13 cellular contexts compared by ENCODE assay signal in the genomic region with DNA sequence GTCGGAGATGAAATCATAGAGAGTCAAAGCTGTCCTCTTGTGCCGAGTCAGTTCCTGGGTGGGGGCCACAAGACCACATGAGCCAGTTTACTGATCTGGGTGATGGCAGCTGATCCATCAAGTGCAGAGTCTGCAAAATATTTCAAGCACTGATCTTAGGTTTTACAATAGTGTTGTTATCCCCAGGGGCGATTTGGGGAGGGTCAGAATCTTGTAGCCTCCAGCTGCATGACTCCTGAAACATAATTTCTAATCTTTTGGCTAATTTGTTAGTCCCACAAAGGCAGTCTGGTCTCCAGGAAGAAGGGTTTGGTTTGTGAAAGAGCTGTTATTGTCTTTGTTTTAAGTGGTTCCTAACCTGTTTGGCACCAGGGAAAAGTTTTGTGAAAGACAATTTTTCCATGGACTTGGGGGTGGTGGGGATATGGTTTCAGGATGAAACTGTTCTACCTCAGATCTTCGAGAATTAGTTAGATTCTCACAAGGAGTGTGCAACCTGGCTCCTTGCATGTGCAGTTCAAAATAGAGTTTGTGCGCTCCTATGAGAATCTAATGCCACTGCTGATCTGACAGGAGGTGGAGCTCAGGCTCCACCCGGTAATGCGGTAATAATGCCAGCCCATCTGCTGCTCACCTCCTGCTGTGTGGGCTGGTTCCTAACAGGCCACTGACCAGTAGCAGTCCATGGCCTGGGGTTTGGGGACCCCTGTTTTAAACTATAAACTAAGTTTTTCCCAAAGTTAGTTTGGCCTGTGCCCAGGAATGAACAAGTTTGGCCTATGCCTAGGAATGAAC. TPM values are rescaled to one million over a fixed set of nuclear protein-coding genes. Genes with fewer than 3 reads are reported as not detected.
A peak's percentile ranks its signal among the peaks of the same experiment; 100 is the strongest.
DNase-seq lines count a peak whose midpoint lies in the region; ATAC-seq and TF ChIP-seq lines count a peak whose summit lies in the region.
"Had no signal": no experiment of that assay in that cellular context is flagged by ENCODE, and none has a peak within 500 bp of the region (broad histone marks: within the 10 kb centered on the region; RNA-seq: fewer than 3 reads in every experiment).

No MANE protein-coding gene starts in this region.

- H2BK15ac ChIP-seq in mesenchymal stem cell (ENCODE audit: low read depth, poor library complexity, severe bottlenecking), result no peak overlapping the region

- no peak overlapping the region for H4K8ac ChIP-seq in mesenchymal stem cell (ENCODE audit: low read length)

- H3K36me3 ChIP-seq in mesenchymal stem cell (ENCODE audit: control insufficient read depth in 1 of 2, insufficient read depth in 2 of 2, low read depth in 1 of 2, low read length in 2 of 2), result peaks cover 15 to 25% of the 10 kb centered on the region in 2 experiments
- H3K36me3 ChIP-seq: upper lobe of left lung had no signal

- WGBS in mesenchymal stem cell, result 95% methylated on average over 6 of the region's 7 CpGs

- peaks cover 25% of the 10 kb centered on the region for H3K9me3 ChIP-seq in mesenchymal stem cell (ENCODE audit: control insufficient read depth, low read length)

- peaks cover 45 to 76% of the 10 kb centered on the region in 2 donors for H3K4me1 Mint-ChIP-seq in natural killer cell
- H3K4me1 Mint-ChIP-seq in natural killer cell treated with Interleukin-12 subunit alpha and Interleukin-12 subunit beta and Interleukin-15 and Interleukin-18, amount 100 ng/mL, for 72 hours (ENCODE audit: low read depth in 2 of 2), result peaks cover 28 to 37% of the 10 kb centered on the region in 2 donors
- peaks cover 35 to 39% of the 10 kb centered on the region in 2 donors for H3K4me1 Mint-ChIP-seq in effector memory CD8-positive, alpha-beta T cell (ENCODE audit: low read depth in 2 of 2)

- H3K4me3 Mint-ChIP-seq in natural killer cell, result no peak overlapping the region
- no peak overlapping the region for H3K4me3 Mint-ChIP-seq in natural killer cell treated with Interleukin-12 subunit alpha and Interleukin-12 subunit beta and Interleukin-15 and Interleukin-18, amount 100 ng/mL, for 72 hours
- no peak overlapping the region for H3K4me3 Mint-ChIP-seq in effector memory CD8-positive, alpha-beta T cell

- no peaks in the 10 kb centered on the region for H3K27me3 Mint-ChIP-seq in natural killer cell (ENCODE audit: low read depth in 2 of 2)
- H3K27me3 Mint-ChIP-seq in natural killer cell treated with Interleukin-12 subunit alpha and Interleukin-12 subunit beta and Interleukin-15 and Interleukin-18, amount 100 ng/mL, for 72 hours, result no peaks in the 10 kb centered on the region
- no peaks in the 10 kb centered on the region for H3K27me3 Mint-ChIP-seq in effector memory CD8-positive, alpha-beta T cell

- peaks cover 19% of the 10 kb centered on the region for H3K79me1 ChIP-seq in mesenchymal stem cell (replicated peaks; ENCODE audit: low read length, poor library complexity, severe bottlenecking)

- no peak overlapping the region for H3K18ac ChIP-seq in mesenchymal stem cell (ENCODE audit: low read depth in 1 of 2, low read length in 2 of 2)

- DNase-seq in natural killer cell (no peak), mesenchymal stem cell (no peak), MV-4-11 (lab: John Stamatoyannopoulos, UW) (no peak)
- no peak for DNase-seq in natural killer cell treated with Interleukin-12 subunit alpha and Interleukin-12 subunit beta and Interleukin-15 and Interleukin-18, amount 100 ng/mL, for 72 hours (ENCODE audit: low spot score)
- no peak for DNase-seq in effector memory CD8-positive, alpha-beta T cell
- DNase-seq: NCI-H187 had no signal

- no peak overlapping the region for H2BK12ac ChIP-seq in mesenchymal stem cell (ENCODE audit: low read length in 2 of 2)

- no peak overlapping the region for H3K4me3 ChIP-seq in mesenchymal stem cell (ENCODE audit: insufficient read depth in 1 of 2, low read depth in 1 of 2, low read length in 2 of 2)
- H3K4me3 ChIP-seq: BLaER1, upper lobe of left lung had no signal

- H3K36me3 Mint-ChIP-seq in natural killer cell, result peaks cover 9% of the 10 kb centered on the region
- H3K36me3 Mint-ChIP-seq in natural killer cell treated with Interleukin-12 subunit alpha and Interleukin-12 subunit beta and Interleukin-15 and Interleukin-18, amount 100 ng/mL, for 72 hours, result peaks cover 13% of the 10 kb centered on the region
- peaks cover 5% of the 10 kb centered on the region for H3K36me3 Mint-ChIP-seq in effector memory CD8-positive, alpha-beta T cell (ENCODE audit: insufficient read depth)

- no peak for TF ChIP-seq CTCF in natural killer cell (IDR thresholded peaks at IDR 0.05)

- H3K9ac ChIP-seq in mesenchymal stem cell (ENCODE audit: low read length), result no peak overlapping the region
- H3K9ac ChIP-seq: BLaER1, parathyroid adenoma had no signal

- no peak overlapping the region for H2AFZ ChIP-seq in mesenchymal stem cell (ENCODE audit: low read depth, low read length)
- H2AFZ ChIP-seq: parathyroid adenoma had no signal

- no peak overlapping the region for H2BK5ac ChIP-seq in mesenchymal stem cell (ENCODE audit: low read depth, low read length, poor library complexity, severe bottlenecking)

- H3K4me2 ChIP-seq in mesenchymal stem cell (ENCODE audit: low read length, poor library complexity, severe bottlenecking), result no peak overlapping the region
- H3K4me2 ChIP-seq: BLaER1 had no signal

- H3K9me3 Mint-ChIP-seq in natural killer cell, result peaks cover 3 to 11% of the 10 kb centered on the region in 2 donors
- no peaks in the 10 kb centered on the region for H3K9me3 Mint-ChIP-seq in natural killer cell treated with Interleukin-12 subunit alpha and Interleukin-12 subunit beta and Interleukin-15 and Interleukin-18, amount 100 ng/mL, for 72 hours
- peaks cover 0 to 9% of the 10 kb centered on the region in 2 donors for H3K9me3 Mint-ChIP-seq in effector memory CD8-positive, alpha-beta T cell

- no peak overlapping the region for H2BK120ac ChIP-seq in mesenchymal stem cell (ENCODE audit: low read depth, low read length)

- ATAC-seq in natural killer cell (peak in 1 of 3 donors; percentile 40), GM18909 (IDR thresholded peaks at IDR 0.05; ENCODE audit: poor library complexity, unreplicated experiment) (no peak), GM19351 (IDR thresholded peaks at IDR 0.05; ENCODE audit: unreplicated experiment) (no peak), HG03159 (IDR thresholded peaks at IDR 0.05; ENCODE audit: unreplicated experiment) (no peak)
- no peak for ATAC-seq in natural killer cell treated with Interleukin-12 subunit alpha and Interleukin-12 subunit beta and Interleukin-15 and Interleukin-18, amount 100 ng/mL, for 72 hours
- peak; percentile 52 for ATAC-seq in effector memory CD8-positive, alpha-beta T cell (replicated peaks)

- H3K27me3 ChIP-seq in mesenchymal stem cell (ENCODE audit: control insufficient read depth in 1 of 2, insufficient read depth in 1 of 2, low read length in 2 of 2), result no peaks in the 10 kb centered on the region
- H3K27me3 ChIP-seq: BLaER1, upper lobe of left lung had no signal

- peak overlapping the region; percentile 61 for H2AK5ac ChIP-seq in mesenchymal stem cell (ENCODE audit: low read length, severe bottlenecking)

- no peak overlapping the region for H3K23ac ChIP-seq in mesenchymal stem cell (ENCODE audit: low read length in 2 of 2)

- H3K4ac ChIP-seq in mesenchymal stem cell (ENCODE audit: low read depth in 1 of 2, low read length in 2 of 2), result peak overlapping the region in 1 of 2 experiments; percentile 15

- no peak overlapping the region for H4K91ac ChIP-seq in mesenchymal stem cell (ENCODE audit: low read length)

- no peak overlapping the region for H3K27ac ChIP-seq in mesenchymal stem cell (ENCODE audit: low read length, poor library complexity, severe bottlenecking)
- H3K27ac ChIP-seq: BLaER1, parathyroid adenoma, RWPE1, upper lobe of left lung had no signal

- H3K14ac ChIP-seq in mesenchymal stem cell (ENCODE audit: low read length in 2 of 2), result no peak overlapping the region

- peaks cover 4% of the 10 kb centered on the region for H3K4me1 ChIP-seq in mesenchymal stem cell (ENCODE audit: control insufficient read depth, insufficient read depth, low read depth, low read length)
- H3K4me1 ChIP-seq: parathyroid adenoma had no signal

- intact Hi-C loops in natural killer cell (cut with micrococcal nuclease), result loop anchor here (2.0 kb wide), 1 partner anchor 32 kb away; no protein-coding TSS in a partner anchor

- H3K27ac Mint-ChIP-seq in natural killer cell, result peak overlapping the region; percentile 57 to 86
- peak overlapping the region in 1 of 2 donors; percentile 42 for H3K27ac Mint-ChIP-seq in natural killer cell treated with Interleukin-12 subunit alpha and Interleukin-12 subunit beta and Interleukin-15 and Interleukin-18, amount 100 ng/mL, for 72 hours
- H3K27ac Mint-ChIP-seq in effector memory CD8-positive, alpha-beta T cell, result peak overlapping the region; percentile 15 to 61

RNA-seq across cellular contexts. Expression of a gene that starts 29.2 kb away (rescaled TPM):
- total RNA-seq in natural killer cell, result 10 to 100 TPM; 41.1 to 54.3 (median 41.5) TPM
- 10 to 100 TPM; 46.6 to 62.0 TPM for total RNA-seq in natural killer cell treated with Interleukin-12 subunit alpha and Interleukin-12 subunit beta and Interleukin-15 and Interleukin-18, amount 100 ng/mL, for 72 hours
- 24.9 TPM for polyA plus RNA-seq in mesenchymal stem cell (2013, experiment 1 of 2)
- 24.7 TPM for polyA plus RNA-seq in mesenchymal stem cell (2013, experiment 2 of 2)
